In the genomic region with DNA sequence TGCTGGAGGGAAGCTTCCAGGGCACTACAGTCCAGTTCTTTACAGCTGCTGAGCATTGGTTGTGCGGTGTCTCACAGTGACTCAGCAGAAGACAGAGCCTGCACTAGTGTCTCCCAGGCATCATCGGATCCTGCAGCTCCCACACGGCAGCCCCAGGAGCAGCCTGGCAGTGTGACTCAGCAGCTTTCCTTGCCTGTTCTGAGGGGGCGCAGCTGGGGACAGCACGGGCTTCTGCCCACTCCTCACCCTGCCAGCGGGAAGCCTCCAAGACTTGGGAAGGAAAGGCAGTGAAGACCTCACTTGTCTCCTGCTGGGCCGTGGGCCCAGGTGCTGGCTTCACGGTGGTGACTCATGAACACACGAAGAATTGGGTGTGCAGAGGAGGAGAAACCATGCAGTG, we compare ENCODE assay signal across 11 cellular contexts.
A peak's percentile ranks its signal among the peaks of the same experiment; 100 is the strongest.
DNase-seq lines count a peak whose midpoint lies in the region; ATAC-seq and TF ChIP-seq lines count a peak whose summit lies in the region.
"Had no signal": no experiment of that assay in that cellular context is flagged by ENCODE, and none has a peak within 500 bp of the region (broad histone marks: within the 10 kb centered on the region; RNA-seq: fewer than 3 reads in every experiment).

No MANE protein-coding gene starts in this region.

- H3K27me3 ChIP-seq in Panc1 (ENCODE audit: control insufficient read depth, insufficient read depth, low read length) (no peaks in the 10 kb centered on the region), fibroblast of lung (ENCODE audit: control insufficient read depth, insufficient read depth, low read length) (no peaks in the 10 kb centered on the region)

- H3K36me3 Mint-ChIP-seq in activated naive CD8-positive, alpha-beta T cell treated with anti-CD3 and anti-CD28 coated beads for 36 hours, result no peaks in the 10 kb centered on the region
- no peaks in the 10 kb centered on the region for H3K36me3 Mint-ChIP-seq in Calu3 (ENCODE audit: insufficient read depth, unreplicated experiment)

- H3K9me3 ChIP-seq in Panc1 (ENCODE audit: control insufficient read depth, insufficient read depth, low read depth, low read length), result no peaks in the 10 kb centered on the region
- H3K9me3 ChIP-seq in fibroblast of lung (ENCODE audit: control insufficient read depth, insufficient read depth, low read depth, low read length), result no peaks in the 10 kb centered on the region

- no TSS peak for BruUV-seq in Panc1 (replicated peaks; lab: Mats Ljungman, UMichigan)
- no TSS peak for BruUV-seq in Calu3 (replicated peaks; lab: Mats Ljungman, UMichigan)

- CTCF ChIA-PET in Panc1 (lab: Charles Lee), result no interaction called here
- CTCF ChIA-PET in Calu3 (lab: Charles Lee), result no interaction called here

- H3K9me3 Mint-ChIP-seq in activated naive CD8-positive, alpha-beta T cell treated with anti-CD3 and anti-CD28 coated beads for 36 hours, result no peaks in the 10 kb centered on the region
- no peaks in the 10 kb centered on the region for H3K9me3 Mint-ChIP-seq in Calu3 (ENCODE audit: low read depth, unreplicated experiment)
- H3K9me3 Mint-ChIP-seq: stimulated activated naive CD8-positive, alpha-beta T cell treated with anti-CD3 and anti-CD28 coated beads, Interleukin-15, Interleukin-2, amounts not matched to agents 100 ng/mL and 50 ng/mL, for 24 hours had no signal

- H3K9ac ChIP-seq in fibroblast of lung (ENCODE audit: insufficient read depth, low read length), result no peak overlapping the region

- H3K4me3 ChIP-seq in Panc1 (ENCODE audit: low read depth in 2 of 2, low read length in 2 of 2), result no peak overlapping the region; a peak in 1 of 4 replicates
- no peak overlapping the region for H3K4me3 ChIP-seq in fibroblast of lung (replicated peaks in 1 of 4; ENCODE audit: control extremely low read depth in 1 of 4, insufficient read depth in 1 of 4, low read depth in 3 of 4, low read length in 4 of 4)

- peak overlapping the region; percentile 60 for H2AFZ ChIP-seq in fibroblast of lung (ENCODE audit: low read length)

- no peaks in the 10 kb centered on the region for H3K4me1 Mint-ChIP-seq in activated naive CD8-positive, alpha-beta T cell treated with anti-CD3 and anti-CD28 coated beads for 36 hours
- no peaks in the 10 kb centered on the region for H3K4me1 Mint-ChIP-seq in Calu3 (ENCODE audit: low read depth, unreplicated experiment)

- no peak for TF ChIP-seq CTCF in Panc1 (IDR thresholded peaks at IDR 0.05)
- TF ChIP-seq CTCF in fibroblast of lung (conservative IDR thresholded peaks at IDR 0.05 in 1 of 2, IDR thresholded peaks at IDR 0.05 in 1 of 2; ENCODE audit: low read depth in 1 of 2, low read length in 2 of 2), result no peak
- no peak for TF ChIP-seq CTCF in Calu3 (IDR thresholded peaks at IDR 0.05; ENCODE audit: unreplicated experiment)

- intact Hi-C loops in Panc1 (cut with micrococcal nuclease; ENCODE audit: unreplicated experiment), result no loop called here
- intact Hi-C loops in Calu3 (cut with micrococcal nuclease; ENCODE audit: unreplicated experiment), result no loop called here

- no peaks in the 10 kb centered on the region for H3K79me2 ChIP-seq in fibroblast of lung (ENCODE audit: control insufficient read depth, insufficient read depth, low read length)

- POLR2A ChIA-PET in Panc1 (lab: Charles Lee), result no interaction called here

- H3K4me2 ChIP-seq in fibroblast of lung (ENCODE audit: extremely low read depth, insufficient read depth, low read length), result peak overlapping the region; percentile 17

- H3K4me1 ChIP-seq in Panc1 (ENCODE audit: control insufficient read depth, insufficient read depth, low read length) (peaks cover 8% of the 10 kb centered on the region), fibroblast of lung (ENCODE audit: control insufficient read depth, extremely low read depth, insufficient read depth, low read length) (peaks cover 6% of the 10 kb centered on the region)

- H3K27me3 Mint-ChIP-seq in activated naive CD8-positive, alpha-beta T cell treated with anti-CD3 and anti-CD28 coated beads for 36 hours, result no peaks in the 10 kb centered on the region
- H3K27me3 Mint-ChIP-seq in Calu3 (ENCODE audit: unreplicated experiment), result peaks cover 16% of the 10 kb centered on the region
- H3K27me3 Mint-ChIP-seq: stimulated activated naive CD8-positive, alpha-beta T cell treated with anti-CD3 and anti-CD28 coated beads, Interleukin-15, Interleukin-2, amounts not matched to agents 100 ng/mL and 50 ng/mL, for 24 hours had no signal

- in situ Hi-C loops in Panc1 (cut with HindIII; ENCODE audit: low pct_unique_long_range_greater_than_20kb, low sequenced_read_pairs), result no loop called here

- peak; percentile 25 for DNase-seq in GF-D8 (lab: John Stamatoyannopoulos, UW)
- no peak for DNase-seq in Panc1 (ENCODE audit: low read depth, low spot score)
- DNase-seq in fibroblast of lung (ENCODE audit: low read depth in 2 of 2), result peak; percentile 83 to 90
- DNase-seq in occipital lobe (lab: John Stamatoyannopoulos, UW), result peak; percentile 85
- no peak for DNase-seq in central memory CD4-positive, alpha-beta T cell
- no peak for DNase-seq in activated naive CD8-positive, alpha-beta T cell treated with anti-CD3 and anti-CD28 coated beads for 36 hours
- DNase-seq in Calu3, result no peak
- DNase-seq: activated CD4-positive, CD25-positive, alpha-beta regulatory T cell had no signal

- ATAC-seq in Panc1 (peak; percentile 90), HG03159 (IDR thresholded peaks at IDR 0.05; ENCODE audit: unreplicated experiment) (no peak)
- ATAC-seq: left colon had no signal

- no peaks in the 10 kb centered on the region for H3K36me3 ChIP-seq in Panc1 (ENCODE audit: control insufficient read depth, insufficient read depth, low read length)
- no peaks in the 10 kb centered on the region for H3K36me3 ChIP-seq in fibroblast of lung (ENCODE audit: control insufficient read depth, insufficient read depth, low read length)

- H3K27ac Mint-ChIP-seq in activated naive CD8-positive, alpha-beta T cell treated with anti-CD3 and anti-CD28 coated beads for 36 hours, result no peak overlapping the region
- H3K27ac Mint-ChIP-seq in Calu3 (ENCODE audit: unreplicated experiment), result no peak overlapping the region
- H3K27ac Mint-ChIP-seq: stimulated activated naive CD8-positive, alpha-beta T cell treated with anti-CD3 and anti-CD28 coated beads, Interleukin-15, Interleukin-2, amounts not matched to agents 100 ng/mL and 50 ng/mL, for 24 hours had no signal

- H3K4me3 Mint-ChIP-seq in activated naive CD8-positive, alpha-beta T cell treated with anti-CD3 and anti-CD28 coated beads for 36 hours, result no peak overlapping the region
- no peak overlapping the region for H3K4me3 Mint-ChIP-seq in Calu3 (ENCODE audit: low read depth, unreplicated experiment)
- H3K4me3 Mint-ChIP-seq: stimulated activated naive CD8-positive, alpha-beta T cell treated with anti-CD3 and anti-CD28 coated beads, Interleukin-15, Interleukin-2, amounts not matched to agents 100 ng/mL and 50 ng/mL, for 24 hours had no signal

- H4K20me1 ChIP-seq in fibroblast of lung (ENCODE audit: control insufficient read depth, extremely low read depth, insufficient read depth, low read length), result no peaks in the 10 kb centered on the region

- H3K27ac ChIP-seq in Panc1 (ENCODE audit: low read length) (peak overlapping the region; percentile 41; the same call in 1 of the 2 replicates), fibroblast of lung (ENCODE audit: insufficient read depth, low read length) (peak overlapping the region; percentile 47)

Comparison
In these comparisons a context has a peak if more than half of its experiments do, and no peak if none do; other contexts are left out.
1. DNase-seq: peak in GF-D8 (single experiment), fibroblast of lung (2 of 2) and occipital lobe (single experiment); none in Panc1 (single experiment), central memory CD4-positive, alpha-beta T cell (single experiment), activated naive CD8-positive, alpha-beta T cell treated with anti-CD3 and anti-CD28 coated beads for 36 hours (single experiment) and Calu3 (single experiment).